In genomic region chr2:197707316-197708213, GRCh38 we compare ENCODE assay signal across 8 cellular contexts. TPM values are rescaled to one million over a fixed set of nuclear protein-coding genes. Genes with fewer than 3 reads are reported as not detected.
A peak's percentile ranks its signal among the peaks of the same experiment; 100 is the strongest.
DNase-seq lines count a peak whose midpoint lies in the region; ATAC-seq, FAIRE-seq and TF ChIP-seq lines count a peak whose summit lies in the region.

No MANE protein-coding gene starts in this region.

- BruUV-seq in IMR-90 (replicated peaks; lab: Mats Ljungman, UMichigan) (TSS peak; percentile 48), endothelial cell of umbilical vein (replicated peaks; lab: Mats Ljungman, UMichigan) (no TSS peak)

- H2AK5ac ChIP-seq in IMR-90 (ENCODE audit: low read depth, low read length), result peak overlapping the region; percentile 80; the same call in 1 of the 2 replicates

- peak overlapping the region; percentile 80 for H3K4me2 ChIP-seq in IMR-90 (ENCODE audit: low read depth, low read length)
- H3K4me2 ChIP-seq in SK-N-SH, result peak overlapping the region; percentile 96
- H3K4me2 ChIP-seq in endothelial cell of umbilical vein (ENCODE audit: insufficient read depth, low read length), result peak overlapping the region; percentile 63

- H3K9me2 ChIP-seq in SK-N-SH, result no peaks in the 10 kb centered on the region

- WGBS in IMR-90 (ENCODE audit: extremely low coverage in 2 of 2, insufficient read length in 1 of 2), 2 experiments, result no CpG with 5 or more reads among the region's 4 CpGs
- WGBS in SK-N-SH (ENCODE audit: low lambda C conversion rate), result 13% methylated on average over 4 of the region's 4 CpGs

- peak; percentile 21 for FAIRE-seq in endothelial cell of umbilical vein (lab: Jason Lieb, UNC)

- H4K91ac ChIP-seq in IMR-90 (ENCODE audit: insufficient read depth, low read depth, low read length), result no peak overlapping the region

- peaks cover 38 to 70% (median 56%) of the 10 kb centered on the region in 7 donors for H3K4me1 Mint-ChIP-seq in naive thymus-derived CD4-positive, alpha-beta T cell

- H3K4me3 Mint-ChIP-seq in naive thymus-derived CD4-positive, alpha-beta T cell, result peak overlapping the region; percentile 76 to 96 (median 94)

- DNase-seq in NCI-H2107 treated with DMSO at 0.1 percent for 48 hours (lab: John Stamatoyannopoulos, UW; ENCODE audit: unreplicated experiment) (peak; percentile 45), NCI-H2107 (lab: John Stamatoyannopoulos, UW) (no peak), IMR-90 (peak; percentile 74), SK-N-SH (peak; percentile 43), endothelial cell of umbilical vein (ENCODE audit: low read depth, low spot score) (peak; percentile 60)
- DNase-seq in naive thymus-derived CD4-positive, alpha-beta T cell, result peak in 7 of 9 donors; percentile 6 to 32 (median 27)

- H4K5ac ChIP-seq in IMR-90 (ENCODE audit: low read depth, low read length), result no peak overlapping the region

- peaks cover 43% of the 10 kb centered on the region for H3K79me2 ChIP-seq in SK-N-SH (ENCODE audit: insufficient read depth)
- H3K79me2 ChIP-seq in endothelial cell of umbilical vein (ENCODE audit: control insufficient read depth, insufficient read depth, low read length), result peaks cover 44% of the 10 kb centered on the region

- H3K9me1 ChIP-seq in IMR-90 (ENCODE audit: insufficient read depth, low read length) (peaks cover 9% of the 10 kb centered on the region), endothelial cell of umbilical vein (replicated peaks; ENCODE audit: control insufficient read depth, extremely low read depth, insufficient read depth, low read length) (no peaks in the 10 kb centered on the region)

- H2BK120ac ChIP-seq in IMR-90 (ENCODE audit: low read depth, low read length), result no peak overlapping the region

- in situ Hi-C loops in IMR-90 (cut with MboI; ENCODE audit: low sequenced_read_pairs), result loop anchor here (10.0 kb wide), 1 partner anchor 193 kb away; the partner anchor contains the start of gene MOB4

- CTCF ChIA-PET in IMR-90 (lab: Yijun Ruan, JAX) (interaction anchor here (0.6 to 0.8 kb wide), 2 partner anchors 87 to 108 kb away, joined by 3 to 5 read pairs; no protein-coding TSS in a partner anchor), SK-N-SH (lab: Yijun Ruan, JAX) (interaction anchor here (0.6 to 2.3 kb wide), 15 partner anchors 9 to 205 kb away, joined by 3 to 19 read pairs (median 4); no protein-coding TSS in a partner anchor), endothelial cell of umbilical vein (lab: Charles Lee) (interaction anchor here (0.6 to 2.7 kb wide), 8 partner anchors 8 to 589 kb away, joined by 3 to 18 read pairs (median 3); partner anchors contain the start of gene RFTN2)
- CTCF ChIA-PET in naive thymus-derived CD4-positive, alpha-beta T cell (lab: Charles Lee), result interaction anchor here (1.3 to 2.4 kb wide), 2 partner anchors 8 to 592 kb away, joined by 7 to 11 read pairs; no protein-coding TSS in a partner anchor

- 0 out of 2 replicates have a peak overlapping the region, but pooled peaks have one; percentile 6 for H3K14ac ChIP-seq in IMR-90 (replicated peaks; ENCODE audit: low read depth, low read length)

- H3K79me1 ChIP-seq in IMR-90 (ENCODE audit: low read depth in 1 of 2, low read length in 2 of 2), result peaks cover 26 to 46% of the 10 kb centered on the region in 2 experiments

- H3K27ac ChIP-seq in IMR-90 (ENCODE audit: insufficient read depth, low read length), result 0 out of 2 replicates have a peak overlapping the region, but pooled peaks have one; percentile 24
- no peak overlapping the region; a peak in 1 of 4 replicates for H3K27ac ChIP-seq in SK-N-SH (ENCODE audit: low read depth in 2 of 2, low read length in 1 of 2)
- H3K27ac ChIP-seq in endothelial cell of umbilical vein (ENCODE audit: insufficient read depth, low read depth, low read length), result no peak overlapping the region
- H3K27ac ChIP-seq in naive thymus-derived CD4-positive, alpha-beta T cell (ENCODE audit: low read depth, low read length), result no peak overlapping the region

- peak overlapping the region in 6 of 9 donors; percentile 12 to 90 (median 36) for H3K27ac Mint-ChIP-seq in naive thymus-derived CD4-positive, alpha-beta T cell

- H3K36me3 ChIP-seq in IMR-90 (ENCODE audit: control insufficient read depth, insufficient read depth, low read length) (peaks cover 2% of the 10 kb centered on the region; the same call in 1 of the 2 replicates), SK-N-SH (replicated peaks in 1 of 2; ENCODE audit: control insufficient read depth in 1 of 2, insufficient read depth in 2 of 2, low read length in 1 of 2) (peaks cover 0 to 23% of the 10 kb centered on the region in 2 experiments), endothelial cell of umbilical vein (ENCODE audit: control insufficient read depth in 2 of 2, extremely low read depth in 1 of 2, insufficient read depth in 2 of 2, low read length in 2 of 2) (no peaks in the 10 kb centered on the region)
- peaks cover 0 to 12% (median 4%) of the 10 kb centered on the region in 3 experiments for H3K36me3 ChIP-seq in naive thymus-derived CD4-positive, alpha-beta T cell (ENCODE audit: control insufficient read depth in 2 of 3, insufficient read depth in 3 of 3, low read length in 3 of 3)

- H3K9me3 ChIP-seq in IMR-90 (ENCODE audit: control insufficient read depth, insufficient read depth, low read length), result no peaks in the 10 kb centered on the region
- no peaks in the 10 kb centered on the region for H3K9me3 ChIP-seq in SK-N-SH
- H3K9me3 ChIP-seq in endothelial cell of umbilical vein (replicated peaks; ENCODE audit: control insufficient read depth, insufficient read depth, low read length), result no peaks in the 10 kb centered on the region
- H3K9me3 ChIP-seq in naive thymus-derived CD4-positive, alpha-beta T cell (ENCODE audit: control insufficient read depth in 2 of 3, low read length in 3 of 3), result no peaks in the 10 kb centered on the region

- TF ChIP-seq CTCF in IMR-90 (conservative IDR thresholded peaks at IDR 0.05; ENCODE audit: low read depth, low read length), result peak; percentile 65
- TF ChIP-seq CTCF in SK-N-SH (IDR thresholded peaks at IDR 0.05), result peak; percentile 82
- peak; percentile 43 to 50 for TF ChIP-seq CTCF in endothelial cell of umbilical vein (IDR thresholded peaks at IDR 0.05; ENCODE audit: extremely low read depth in 1 of 2, insufficient read depth in 1 of 2, low read depth in 1 of 2, low read length in 2 of 2)

- peak overlapping the region; percentile 65; the same call in 1 of the 2 replicates for H3K9ac ChIP-seq in IMR-90 (ENCODE audit: low read depth, low read length)
- peak overlapping the region; percentile 31; the same call in 1 of the 2 replicates for H3K9ac ChIP-seq in SK-N-SH
- H3K9ac ChIP-seq in endothelial cell of umbilical vein (replicated peaks; ENCODE audit: extremely low read depth, insufficient read depth, low read length), result no peak overlapping the region

- peaks cover 20% of the 10 kb centered on the region for H4K20me1 ChIP-seq in IMR-90 (ENCODE audit: insufficient read depth, low read length)
- 0 out of 2 replicates have a peak, but pooled peaks cover 5% of the 10 kb centered on the region for H4K20me1 ChIP-seq in SK-N-SH (ENCODE audit: insufficient read depth)
- no peaks in the 10 kb centered on the region for H4K20me1 ChIP-seq in endothelial cell of umbilical vein (replicated peaks; ENCODE audit: control insufficient read depth, extremely low read depth, insufficient read depth, low read length)

- peak overlapping the region; percentile 2; the same call in 1 of the 2 replicates for H3K4me3 ChIP-seq in IMR-90 (ENCODE audit: insufficient read depth, low read depth, low read length)
- peak overlapping the region; percentile 94 to 97 for H3K4me3 ChIP-seq in SK-N-SH (ENCODE audit: low read depth in 2 of 2, low read length in 1 of 2)
- H3K4me3 ChIP-seq in endothelial cell of umbilical vein (replicated peaks in 1 of 3; ENCODE audit: insufficient read depth in 1 of 3, low read depth in 1 of 3, low read length in 3 of 3), result peak overlapping the region in 2 of 3 experiments; percentile 29 to 47
- H3K4me3 ChIP-seq in naive thymus-derived CD4-positive, alpha-beta T cell (ENCODE audit: low read length), result peak overlapping the region; percentile 93

- peak overlapping the region; percentile 9; the same call in 1 of the 2 replicates for H3K56ac ChIP-seq in IMR-90 (ENCODE audit: extremely low read depth, insufficient read depth, low read length)

- peak overlapping the region; percentile 68 for H2AK9ac ChIP-seq in IMR-90 (replicated peaks; ENCODE audit: low read depth, low read length, poor library complexity)

- peaks cover 5% of the 10 kb centered on the region for H3F3A ChIP-seq in SK-N-SH (replicated peaks; ENCODE audit: insufficient read depth)

- no peak overlapping the region for H3K18ac ChIP-seq in IMR-90 (ENCODE audit: low read depth, low read length)

- peaks cover 2 to 22% (median 12%) of the 10 kb centered on the region in 5 donors for H3K36me3 Mint-ChIP-seq in naive thymus-derived CD4-positive, alpha-beta T cell

- no peak for ATAC-seq in IMR-90 (ENCODE audit: low read depth)
- ATAC-seq in naive thymus-derived CD4-positive, alpha-beta T cell, result no peak
- no peak for ATAC-seq in GM21528 (IDR thresholded peaks at IDR 0.05; ENCODE audit: low FRiP score, unreplicated experiment)
- ATAC-seq in GM18519 (IDR thresholded peaks at IDR 0.05; ENCODE audit: low FRiP score, unreplicated experiment), result no peak

- no peak for TF ChIP-seq EP300 in SK-N-SH (IDR thresholded peaks at IDR 0.05; ENCODE audit: borderline replicate concordance in 1 of 2, low read depth in 1 of 2, low read length in 1 of 2)

- dilution Hi-C loops in IMR-90 (cut with HindIII; ENCODE audit: low sequenced_read_pairs, unreplicated experiment), result no loop called here
- dilution Hi-C loops in endothelial cell of umbilical vein (cut with MboI; ENCODE audit: extremely low pct_ligation_motif_present, low sequenced_read_pairs), result no loop called here

- H3K4me1 ChIP-seq in IMR-90 (ENCODE audit: control insufficient read depth, insufficient read depth, low read length) (peaks cover 6% of the 10 kb centered on the region), SK-N-SH (ENCODE audit: control insufficient read depth in 1 of 2, insufficient read depth in 2 of 2, low read depth in 1 of 2, low read length in 1 of 2) (peaks cover 8 to 18% of the 10 kb centered on the region in 2 experiments; a peak in 3 of 4 replicates), endothelial cell of umbilical vein (ENCODE audit: control insufficient read depth, extremely low read depth, insufficient read depth, low read length) (peaks cover 22% of the 10 kb centered on the region)
- peaks cover 29 to 32% of the 10 kb centered on the region in 2 donors for H3K4me1 ChIP-seq in naive thymus-derived CD4-positive, alpha-beta T cell (ENCODE audit: control insufficient read depth in 2 of 2, insufficient read depth in 2 of 2, low read length in 2 of 2)

- no peak for TF ChIP-seq POLR2A in IMR-90 (IDR thresholded peaks at IDR 0.05; ENCODE audit: low read depth, low read length)
- no peak for TF ChIP-seq POLR2A in endothelial cell of umbilical vein (IDR thresholded peaks at IDR 0.05; ENCODE audit: low read depth, low read length)

- peak overlapping the region; percentile 55 for H3K23ac ChIP-seq in IMR-90 (ENCODE audit: low read depth, low read length)

- H3K9me3 Mint-ChIP-seq in naive thymus-derived CD4-positive, alpha-beta T cell, result peaks cover 0 to 1% (median 0%) of the 10 kb centered on the region in 11 donors

- H3K4ac ChIP-seq in IMR-90 (ENCODE audit: low read depth, low read length), result no peak overlapping the region

- peak overlapping the region; percentile 15 for H2BK5ac ChIP-seq in IMR-90 (ENCODE audit: low read depth, low read length, poor library complexity, severe bottlenecking)

- intact Hi-C loops in IMR-90 (cut with micrococcal nuclease), result loop anchor here (1.0 to 10.0 kb wide), 5 partner anchors 71 to 590 kb away; partner anchors contain the start of genes MOB4 and SF3B1
- intact Hi-C loops in endothelial cell of umbilical vein (cut with micrococcal nuclease), result loop anchor here (1.0 to 5.0 kb wide), 4 partner anchors 32 to 589 kb away; partner anchors contain the start of gene RFTN2
- intact Hi-C loops in naive thymus-derived CD4-positive, alpha-beta T cell (cut with micrococcal nuclease), result loop anchor here (1.0 to 10.0 kb wide), 9 partner anchors 70 to 1640 kb away; partner anchors contain the start of gene DNAH7 (in 1 of the 2)

- H2BK20ac ChIP-seq in IMR-90 (ENCODE audit: low read depth, low read length), result no peak overlapping the region

- no peaks in the 10 kb centered on the region for H3K27me3 ChIP-seq in IMR-90 (ENCODE audit: control insufficient read depth, insufficient read depth, low read length)
- H3K27me3 ChIP-seq in SK-N-SH (ENCODE audit: insufficient read depth), result no peaks in the 10 kb centered on the region
- peaks cover 0 to under 1% of the 10 kb centered on the region in 2 experiments for H3K27me3 ChIP-seq in endothelial cell of umbilical vein (ENCODE audit: control insufficient read depth in 2 of 2, insufficient read depth in 2 of 2, low read length in 2 of 2)
- H3K27me3 ChIP-seq in naive thymus-derived CD4-positive, alpha-beta T cell (ENCODE audit: control insufficient read depth in 2 of 2, insufficient read depth in 2 of 2, low read length in 2 of 2), result no peaks in the 10 kb centered on the region

- no peak overlapping the region for H2AFZ ChIP-seq in IMR-90 (replicated peaks; ENCODE audit: low read length, poor library complexity)
- H2AFZ ChIP-seq in SK-N-SH (ENCODE audit: low read depth), result peak overlapping the region; percentile 1; the same call in 1 of the 2 replicates
- H2AFZ ChIP-seq in endothelial cell of umbilical vein (ENCODE audit: low read depth, low read length), result no peak overlapping the region

- peaks cover 0 to under 1% (median 0%) of the 10 kb centered on the region in 5 donors for H3K27me3 Mint-ChIP-seq in naive thymus-derived CD4-positive, alpha-beta T cell

- H4K8ac ChIP-seq in IMR-90 (ENCODE audit: low read depth in 2 of 2, low read length in 2 of 2), result no peak overlapping the region

- peak; percentile 50 for TF ChIP-seq RAD21 in IMR-90 (IDR thresholded peaks at IDR 0.05; ENCODE audit: low read length)
- peak; percentile 72 for TF ChIP-seq RAD21 in SK-N-SH (IDR thresholded peaks at IDR 0.05; ENCODE audit: low read length)

- POLR2A ChIA-PET in IMR-90 (lab: Charles Lee; ENCODE audit: unreplicated experiment), result no interaction called here
- POLR2A ChIA-PET in SK-N-SH (lab: Yijun Ruan, JAX), result no interaction called here
- POLR2A ChIA-PET in endothelial cell of umbilical vein (lab: Charles Lee), result no interaction called here
- POLR2A ChIA-PET in naive thymus-derived CD4-positive, alpha-beta T cell (lab: Charles Lee), result no interaction called here

- no peak overlapping the region for H2BK15ac ChIP-seq in IMR-90 (ENCODE audit: low read depth, low read length)

RNA-seq across cellular contexts. Expression of gene MARS2, which starts 2.4 kb away (rescaled TPM):
- total RNA-seq in IMR-90 (2012; rRNA removed) (3.8 and 3.9 TPM in 2 replicates), endothelial cell of umbilical vein (5.1 and 5.3 TPM in 2 replicates)
- polyA plus RNA-seq in IMR-90 (2012; rRNA removed) (2.9 and 3.4 TPM in 2 replicates), SK-N-SH (2012; rRNA removed) (2.4 and 3.0 TPM in 2 replicates), endothelial cell of umbilical vein (2.3 and 2.4 TPM in 2 replicates)
- 1.9 and 2.2 TPM in 2 replicates for polyA plus RNA-seq in IMR-90 (2012; cell fraction: cytosol; rRNA removed)
- polyA plus RNA-seq in IMR-90 (2012; cell fraction: nucleus; rRNA removed; ENCODE audit: low replicate concordance), result 1.7 and 2.2 TPM in 2 replicates
- 1.9 and 2.7 TPM in 2 replicates for polyA plus RNA-seq in SK-N-SH (2012; cell fraction: cytosol; rRNA removed)
- 1.6 and 2.1 TPM in 2 replicates for polyA plus RNA-seq in SK-N-SH (2012; cell fraction: nucleus; rRNA removed)
- 1.8 and 1.9 TPM in 2 replicates for polyA plus RNA-seq in endothelial cell of umbilical vein (2011; cell fraction: cytosol; rRNA removed)
- polyA plus RNA-seq in endothelial cell of umbilical vein (2011; cell fraction: nucleus; rRNA removed), result 2.0 and 2.1 TPM in 2 replicates
- polyA plus RNA-seq in endothelial cell of umbilical vein (2012), result 3.9 and 4.7 TPM in 2 replicates
- polyA minus RNA-seq in endothelial cell of umbilical vein, result 5.5 and 8.1 TPM in 2 replicates
- 8.4 TPM for polyA minus RNA-seq in endothelial cell of umbilical vein (2011; cell fraction: cytosol; rRNA and poly(A)+ RNA removed)
- 3.8 and 4.6 TPM in 2 replicates for polyA minus RNA-seq in endothelial cell of umbilical vein (2011; cell fraction: nucleus; rRNA and poly(A)+ RNA removed)
- 10 to 100 TPM in 3 of 5 experiments, 1 to 10 TPM in 2; 8.8 to 15.4 (median 13.6) TPM for total RNA-seq in naive thymus-derived CD4-positive, alpha-beta T cell
- polyA plus RNA-seq in naive thymus-derived CD4-positive, alpha-beta T cell, result 10 to 100 TPM in 1 of 2 donors, 1 to 10 TPM in 1; 7.7 to 10.0 TPM

RNA-seq across cellular contexts. Expression of gene RFTN2, which starts 32.2 kb away (rescaled TPM):
- 2.3 and 2.5 TPM in 2 replicates for total RNA-seq in IMR-90 (2012; rRNA removed)
- 0.44 and 0.73 TPM in 2 replicates for polyA plus RNA-seq in IMR-90 (2012; rRNA removed)
- 0.19 and 0.31 TPM in 2 replicates for polyA plus RNA-seq in IMR-90 (2012; cell fraction: cytosol; rRNA removed)
- polyA plus RNA-seq in IMR-90 (2012; cell fraction: nucleus; rRNA removed; ENCODE audit: low replicate concordance), result 0.26 and 1.2 TPM in 2 replicates
- 0.05 and 0.08 TPM in 2 replicates for polyA plus RNA-seq in SK-N-SH (2012; rRNA removed)
- polyA plus RNA-seq in SK-N-SH (2012; cell fraction: cytosol; rRNA removed), result 0.06 and 0.10 TPM in 2 replicates
- polyA plus RNA-seq in SK-N-SH (2012; cell fraction: nucleus; rRNA removed), result 0.04 TPM in 1 of 2 replicates, not detected in the other
- 8.0 and 9.9 TPM in 2 replicates for total RNA-seq in endothelial cell of umbilical vein
- polyA plus RNA-seq in endothelial cell of umbilical vein, result 5.0 and 6.1 TPM in 2 replicates
- polyA plus RNA-seq in endothelial cell of umbilical vein (2011; cell fraction: cytosol; rRNA removed), result 6.6 and 7.2 TPM in 2 replicates
- 6.0 and 8.4 TPM in 2 replicates for polyA plus RNA-seq in endothelial cell of umbilical vein (2011; cell fraction: nucleus; rRNA removed)
- polyA plus RNA-seq in endothelial cell of umbilical vein (2012), result 1.3 TPM in 2 replicates
- 12.5 and 13.3 TPM in 2 replicates for polyA minus RNA-seq in endothelial cell of umbilical vein
- not detected for polyA minus RNA-seq in endothelial cell of umbilical vein (2011; cell fraction: cytosol; rRNA and poly(A)+ RNA removed)
- polyA minus RNA-seq in endothelial cell of umbilical vein (2011; cell fraction: nucleus; rRNA and poly(A)+ RNA removed), result 8.1 and 10.1 TPM in 2 replicates
- total RNA-seq in naive thymus-derived CD4-positive, alpha-beta T cell, result under 1 TPM in 1 of 5 experiments, not detected in 4; 0.64 TPM
- polyA plus RNA-seq in naive thymus-derived CD4-positive, alpha-beta T cell, result under 1 TPM; 0.12 to 0.21 TPM

Comparison
In these comparisons a context has a peak if more than half of its experiments do, and no peak if none do; other contexts are left out.
1. H3K4me3 ChIP-seq: peak in every context shown above with its lines; median percentile 96 in SK-N-SH; 93 in naive thymus-derived CD4-positive, alpha-beta T cell; 38 in endothelial cell of umbilical vein; 2 in IMR-90.